9 cellular contexts compared by ENCODE assay signal in genomic region chr22:41480397-41480735, GRCh38. TPM values are rescaled to one million over a fixed set of nuclear protein-coding genes. Genes with fewer than 3 reads are reported as not detected.
DNase-seq lines count a peak whose midpoint lies in the region; ATAC-seq and TF ChIP-seq lines count a peak whose summit lies in the region.
"Had no signal": no experiment of that assay in that cellular context is flagged by ENCODE, and none has a peak within 500 bp of the region (broad histone marks: within the 10 kb centered on the region; RNA-seq: fewer than 3 reads in every experiment).

No MANE protein-coding gene starts in this region.

- H3K27me3 ChIP-seq in HUES64 (ENCODE audit: insufficient read depth, low read length) (no peaks in the 10 kb centered on the region), brain microvascular endothelial cell (replicated peaks) (no peaks in the 10 kb centered on the region), lung (ENCODE audit: control insufficient read depth, insufficient read depth) (no peaks in the 10 kb centered on the region), thoracic aorta (replicated peaks; ENCODE audit: insufficient read depth) (no peaks in the 10 kb centered on the region)

- H3K4me3 Mint-ChIP-seq in activated CD4-positive, alpha-beta memory T cell treated with anti-CD3 and anti-CD28 coated beads, Interleukin-2, amount 10 ng/mL, durations not matched to agents 7 days and 5 days: no peak overlapping the region
- H3K4me3 Mint-ChIP-seq in natural killer cell treated with Interleukin-12 subunit alpha and Interleukin-12 subunit beta and Interleukin-15 and Interleukin-18, amount 100 ng/mL, for 72 hours: no peak overlapping the region
- H3K4me3 Mint-ChIP-seq: activated CD8-positive, alpha-beta memory T cell treated with anti-CD3 and anti-CD28 coated beads, Interleukin-2, amount 10 ng/mL, durations not matched to agents 7 days and 5 days; mesothelial cell of epicardium had no signal

- H3K4me3 ChIP-seq in HUES64 (ENCODE audit: low read length): no peak overlapping the region
- H3K4me3 ChIP-seq in brain microvascular endothelial cell (ENCODE audit: low read depth, low read length): no peak overlapping the region
- no peak overlapping the region for H3K4me3 ChIP-seq in lung
- H3K4me3 ChIP-seq in thoracic aorta: peak overlapping the region; percentile 36

- peaks cover 13% of the 10 kb centered on the region for H3K4me1 Mint-ChIP-seq in activated CD4-positive, alpha-beta memory T cell treated with anti-CD3 and anti-CD28 coated beads, Interleukin-2, amount 10 ng/mL, durations not matched to agents 7 days and 5 days
- H3K4me1 Mint-ChIP-seq in natural killer cell treated with Interleukin-12 subunit alpha and Interleukin-12 subunit beta and Interleukin-15 and Interleukin-18, amount 100 ng/mL, for 72 hours (ENCODE audit: low read depth in 2 of 2): peaks cover 8 to 21% of the 10 kb centered on the region in 2 donors
- H3K4me1 Mint-ChIP-seq: mesothelial cell of epicardium had no signal

- H3K4me1 ChIP-seq in HUES64 (ENCODE audit: insufficient read depth, low read length) (peaks cover 37% of the 10 kb centered on the region), lung (ENCODE audit: control insufficient read depth in 2 of 2, insufficient read depth in 2 of 2, low read length in 2 of 2) (peaks cover 17 to 24% of the 10 kb centered on the region in 2 donors), thoracic aorta (ENCODE audit: control insufficient read depth in 1 of 2, low read depth in 2 of 2) (peaks cover 35 to 58% of the 10 kb centered on the region in 2 donors)

- H3K9me3 ChIP-seq in HUES64 (ENCODE audit: insufficient read depth, low read depth, low read length) (no peaks in the 10 kb centered on the region), lung (ENCODE audit: control insufficient read depth in 2 of 2, insufficient read depth in 1 of 2, low read length in 1 of 2) (no peaks in the 10 kb centered on the region), thoracic aorta (no peaks in the 10 kb centered on the region)

- no peak overlapping the region for H3K27ac Mint-ChIP-seq in activated CD4-positive, alpha-beta memory T cell treated with anti-CD3 and anti-CD28 coated beads, Interleukin-2, amount 10 ng/mL, durations not matched to agents 7 days and 5 days
- no peak overlapping the region for H3K27ac Mint-ChIP-seq in natural killer cell treated with Interleukin-12 subunit alpha and Interleukin-12 subunit beta and Interleukin-15 and Interleukin-18, amount 100 ng/mL, for 72 hours
- H3K27ac Mint-ChIP-seq: activated CD8-positive, alpha-beta memory T cell treated with anti-CD3 and anti-CD28 coated beads, Interleukin-2, amount 10 ng/mL, durations not matched to agents 7 days and 5 days; mesothelial cell of epicardium had no signal

- in situ Hi-C loops in brain microvascular endothelial cell (cut with HindIII; ENCODE audit: low pct_ligation_motif_present, low sequenced_read_pairs): no loop called here

- no peaks in the 10 kb centered on the region for H3K27me3 Mint-ChIP-seq in activated CD4-positive, alpha-beta memory T cell treated with anti-CD3 and anti-CD28 coated beads, Interleukin-2, amount 10 ng/mL, durations not matched to agents 7 days and 5 days
- H3K27me3 Mint-ChIP-seq in natural killer cell treated with Interleukin-12 subunit alpha and Interleukin-12 subunit beta and Interleukin-15 and Interleukin-18, amount 100 ng/mL, for 72 hours: no peaks in the 10 kb centered on the region
- H3K27me3 Mint-ChIP-seq: activated CD8-positive, alpha-beta memory T cell treated with anti-CD3 and anti-CD28 coated beads, Interleukin-2, amount 10 ng/mL, durations not matched to agents 7 days and 5 days had no signal

- DNase-seq in brain microvascular endothelial cell: peak; percentile 71
- no peak for DNase-seq in lung (ENCODE audit: low spot score)
- DNase-seq in thoracic aorta (ENCODE audit: low spot score): no peak
- no peak for DNase-seq in activated CD4-positive, alpha-beta memory T cell treated with anti-CD3 and anti-CD28 coated beads, Interleukin-2, amount 10 ng/mL, durations not matched to agents 7 days and 5 days
- no peak for DNase-seq in natural killer cell treated with Interleukin-12 subunit alpha and Interleukin-12 subunit beta and Interleukin-15 and Interleukin-18, amount 100 ng/mL, for 72 hours (ENCODE audit: low spot score)
- DNase-seq: activated CD8-positive, alpha-beta memory T cell treated with anti-CD3 and anti-CD28 coated beads, Interleukin-2, amount 10 ng/mL, durations not matched to agents 7 days and 5 days had no signal

- TF ChIP-seq CTCF in brain microvascular endothelial cell (IDR thresholded peaks at IDR 0.05; ENCODE audit: low read depth, low read length, missing control alignments) (no peak), lung (IDR thresholded peaks at IDR 0.05; ENCODE audit: control extremely low read depth, extremely low read depth) (no peak), thoracic aorta (IDR thresholded peaks at IDR 0.05) (no peak)

- H3K36me3 ChIP-seq in HUES64 (ENCODE audit: insufficient read depth, low read length): no peaks in the 10 kb centered on the region
- H3K36me3 ChIP-seq in brain microvascular endothelial cell (replicated peaks): no peaks in the 10 kb centered on the region
- no peaks in the 10 kb centered on the region for H3K36me3 ChIP-seq in lung (ENCODE audit: control insufficient read depth in 2 of 2, insufficient read depth in 2 of 2, low read length in 2 of 2)
- H3K36me3 ChIP-seq in thoracic aorta: no peaks in the 10 kb centered on the region

- 83% methylated on average over 6 of the region's 7 CpGs for WGBS in HUES64
- 76 to 81% methylated on average over 7 of the region's 7 CpGs for WGBS in lung, 2 donors

- H3K36me3 Mint-ChIP-seq in activated CD4-positive, alpha-beta memory T cell treated with anti-CD3 and anti-CD28 coated beads, Interleukin-2, amount 10 ng/mL, durations not matched to agents 7 days and 5 days (ENCODE audit: low read depth): no peaks in the 10 kb centered on the region
- H3K36me3 Mint-ChIP-seq in natural killer cell treated with Interleukin-12 subunit alpha and Interleukin-12 subunit beta and Interleukin-15 and Interleukin-18, amount 100 ng/mL, for 72 hours: no peaks in the 10 kb centered on the region
- H3K36me3 Mint-ChIP-seq: activated CD8-positive, alpha-beta memory T cell treated with anti-CD3 and anti-CD28 coated beads, Interleukin-2, amount 10 ng/mL, durations not matched to agents 7 days and 5 days; mesothelial cell of epicardium had no signal

- H3K9ac ChIP-seq in HUES64 (ENCODE audit: low read depth, low read length): no peak overlapping the region

- no peak for ATAC-seq in lung (ENCODE audit: insufficient read depth, low FRiP score)
- ATAC-seq in thoracic aorta (ENCODE audit: insufficient number of reproducible peaks, low FRiP score, low read depth): no peak
- ATAC-seq in GM21825 (IDR thresholded peaks at IDR 0.05; ENCODE audit: unreplicated experiment): no peak
- ATAC-seq in natural killer cell treated with Interleukin-12 subunit alpha and Interleukin-12 subunit beta and Interleukin-15 and Interleukin-18, amount 100 ng/mL, for 72 hours: no peak
- ATAC-seq: activated CD8-positive, alpha-beta memory T cell treated with anti-CD3 and anti-CD28 coated beads, Interleukin-2, amount 10 ng/mL, durations not matched to agents 7 days and 5 days had no signal

- CTCF ChIA-PET in activated CD4-positive, alpha-beta memory T cell treated with anti-CD3 and anti-CD28 coated beads, Interleukin-2, amount 10 ng/mL, durations not matched to agents 7 days and 5 days (lab: Charles Lee): interaction anchor here (0.9 kb wide), 1 partner anchor 19 kb away, joined by 3 read pairs; no protein-coding TSS in a partner anchor

- no peaks in the 10 kb centered on the region for H3K9me3 Mint-ChIP-seq in activated CD4-positive, alpha-beta memory T cell treated with anti-CD3 and anti-CD28 coated beads, Interleukin-2, amount 10 ng/mL, durations not matched to agents 7 days and 5 days
- no peaks in the 10 kb centered on the region for H3K9me3 Mint-ChIP-seq in natural killer cell treated with Interleukin-12 subunit alpha and Interleukin-12 subunit beta and Interleukin-15 and Interleukin-18, amount 100 ng/mL, for 72 hours
- H3K9me3 Mint-ChIP-seq: mesothelial cell of epicardium had no signal

- H3K27ac ChIP-seq in HUES64 (ENCODE audit: low read depth, low read length) (peak overlapping the region; percentile 13; the same call in 1 of the 2 replicates), brain microvascular endothelial cell (peak overlapping the region; percentile 16), lung (ENCODE audit: low read depth in 1 of 2, low read length in 1 of 2) (peak overlapping the region; percentile 66 to 86), thoracic aorta (peak overlapping the region; percentile 77 to 93)

- POLR2A ChIA-PET in activated CD4-positive, alpha-beta memory T cell treated with anti-CD3 and anti-CD28 coated beads, Interleukin-2, amount 10 ng/mL, durations not matched to agents 7 days and 5 days (lab: Charles Lee): interaction anchor here (4.0 kb wide), 1 partner anchor 11 kb away, joined by 29 read pairs; the partner anchor contains the start of genes ACO2 and PHF5A

RNA-seq across cellular contexts. Expression of gene ACO2, which starts 11.4 kb away (rescaled TPM):
- 49.8 TPM for polyA plus RNA-seq in HUES64 (2013, experiment 1 of 2)
- polyA plus RNA-seq in HUES64 (2013, experiment 2 of 2): 54.2 TPM
- total RNA-seq in lung (100 to 1,000 TPM in 1 of 2 donors, 10 to 100 TPM in 1; 57.8 to 101 TPM), thoracic aorta (10 to 100 TPM; 52.1 to 57.8 TPM)
- 10 to 100 TPM; 34.1 to 67.1 TPM for polyA plus RNA-seq in lung
- 10 to 100 TPM; 69.9 to 72.2 TPM for total RNA-seq in activated CD4-positive, alpha-beta memory T cell treated with anti-CD3 and anti-CD28 coated beads, Interleukin-2, amount 10 ng/mL, durations not matched to agents 7 days and 5 days
- 100 to 1,000 TPM; 109 to 113 TPM for total RNA-seq in natural killer cell treated with Interleukin-12 subunit alpha and Interleukin-12 subunit beta and Interleukin-15 and Interleukin-18, amount 100 ng/mL, for 72 hours

RNA-seq across cellular contexts. Expression of gene PHF5A, which starts 11.9 kb away (rescaled TPM):
- polyA plus RNA-seq in HUES64 (2013, experiment 1 of 2): 105 TPM
- polyA plus RNA-seq in HUES64 (2013, experiment 2 of 2): 101 TPM
- total RNA-seq in lung (10 to 100 TPM; 28.9 to 33.9 TPM), thoracic aorta (10 to 100 TPM; 13.8 to 28.7 TPM)
- 10 to 100 TPM; 46.2 to 89.6 TPM for polyA plus RNA-seq in lung
- total RNA-seq in activated CD4-positive, alpha-beta memory T cell treated with anti-CD3 and anti-CD28 coated beads, Interleukin-2, amount 10 ng/mL, durations not matched to agents 7 days and 5 days: 10 to 100 TPM; 43.9 to 55.3 TPM
- 10 to 100 TPM; 58.7 to 83.8 TPM for total RNA-seq in natural killer cell treated with Interleukin-12 subunit alpha and Interleukin-12 subunit beta and Interleukin-15 and Interleukin-18, amount 100 ng/mL, for 72 hours

RNA-seq across cellular contexts. Expression of gene TOB2, which starts 33.8 kb away (rescaled TPM):
- 29.4 TPM for polyA plus RNA-seq in HUES64 (2013, experiment 1 of 2)
- polyA plus RNA-seq in HUES64 (2013, experiment 2 of 2): 25.8 TPM
- 10 to 100 TPM; 26.8 to 46.7 TPM for total RNA-seq in lung
- 10 to 100 TPM; 15.4 to 20.1 TPM for polyA plus RNA-seq in lung
- total RNA-seq in thoracic aorta: 10 to 100 TPM; 45.5 to 56.5 TPM
- total RNA-seq in activated CD4-positive, alpha-beta memory T cell treated with anti-CD3 and anti-CD28 coated beads, Interleukin-2, amount 10 ng/mL, durations not matched to agents 7 days and 5 days: 10 to 100 TPM; 38.7 to 41.2 TPM
- 10 to 100 TPM; 31.7 to 45.4 TPM for total RNA-seq in natural killer cell treated with Interleukin-12 subunit alpha and Interleukin-12 subunit beta and Interleukin-15 and Interleukin-18, amount 100 ng/mL, for 72 hours

Comparison
In these comparisons a context has a peak if more than half of its experiments do, and no peak if none do; other contexts are left out.
1. H3K27ac ChIP-seq: peak in every context shown above with its lines; median percentile 85 in thoracic aorta; 76 in lung; 16 in brain microvascular endothelial cell; 13 in HUES64.